Comparison of ENCODE assay signal across 15 cellular contexts in genomic region chr3:151879684-151880282, GRCh38. TPM values are rescaled to one million over a fixed set of nuclear protein-coding genes. Genes with fewer than 3 reads are reported as not detected.
DNase-seq lines count a peak whose midpoint lies in the region; ATAC-seq and TF ChIP-seq lines count a peak whose summit lies in the region.
"Had no signal": no experiment of that assay in that cellular context is flagged by ENCODE, and none has a peak within 500 bp of the region (broad histone marks: within the 10 kb centered on the region; RNA-seq: fewer than 3 reads in every experiment).

No MANE protein-coding gene starts in this region.

- no peak overlapping the region for H2AFZ ChIP-seq in Karpas-422 (ENCODE audit: low read length)

- peak overlapping the region; percentile 23; the same call in 1 of the 2 replicates for H3K4me3 ChIP-seq in SK-N-MC
- no peak overlapping the region for H3K4me3 ChIP-seq in Karpas-422 (ENCODE audit: low read length)

- peak; percentile 40 for ATAC-seq in GM18909 (IDR thresholded peaks at IDR 0.05; ENCODE audit: poor library complexity, unreplicated experiment)
- peak; percentile 61 for ATAC-seq in HG02870 (IDR thresholded peaks at IDR 0.05; ENCODE audit: unreplicated experiment)
- ATAC-seq in esophagus mucosa: no peak

- no peak overlapping the region for H3K9ac ChIP-seq in SK-N-MC (ENCODE audit: insufficient read length)
- no peak overlapping the region for H3K9ac ChIP-seq in Karpas-422 (ENCODE audit: low read length)

- H3K9me2 ChIP-seq in Karpas-422 (replicated peaks; ENCODE audit: insufficient read depth, low read length): no peaks in the 10 kb centered on the region

- H3K9me3 ChIP-seq in SK-N-MC (ENCODE audit: low read depth, low read length): peaks cover 3% of the 10 kb centered on the region; the same call in 1 of the 2 replicates
- H3K9me3 ChIP-seq in Karpas-422 (ENCODE audit: low read length): no peaks in the 10 kb centered on the region

- H4K20me1 ChIP-seq in Karpas-422 (ENCODE audit: insufficient read depth, low read depth, low read length): no peaks in the 10 kb centered on the region

- H3K4me2 ChIP-seq in Karpas-422 (ENCODE audit: low read depth, low read length, poor library complexity, severe bottlenecking): no peak overlapping the region

- CTCF ChIA-PET in HEK293T (lab: Yijun Ruan, JAX): no interaction called here

- H3K27me3 ChIP-seq in Karpas-422 (ENCODE audit: low read length): no peaks in the 10 kb centered on the region; the same call in 1 of the 2 replicates

- H3K4me1 ChIP-seq in Karpas-422 (ENCODE audit: low read length): no peaks in the 10 kb centered on the region

- peak overlapping the region; percentile 52 for H3K27ac ChIP-seq in SK-N-MC
- no peak overlapping the region for H3K27ac ChIP-seq in Karpas-422 (ENCODE audit: low read length)

- H3K79me2 ChIP-seq in Karpas-422 (ENCODE audit: low read length): no peaks in the 10 kb centered on the region

- no peak for DNase-seq in SK-N-MC (ENCODE audit: low read depth, low spot score)
- peak; percentile 37 for DNase-seq in pons (ENCODE audit: low spot score)
- no peak for DNase-seq in Karpas-422
- no peak for DNase-seq in COLO668 (lab: John Stamatoyannopoulos, UW; ENCODE audit: unreplicated experiment)
- DNase-seq in HEK293T (ENCODE audit: extremely low spot score): no peak
- DNase-seq: activated CD4-positive, alpha-beta T cell treated with anti-CD3 and anti-CD28 coated beads, Interleukin-2, amount 10 ng/mL, durations not matched to agents 7 days and 5 days; activated naive CD4-positive, alpha-beta T cell treated with anti-CD3 and anti-CD28 coated beads, Interleukin-2, amount 50 U/mL, for 16 hours; DMS 273 treated with DMSO at 0.1 percent for 48 hours; NCI-H187; SHP77; stimulated activated naive CD4-positive, alpha-beta T cell treated with Interleukin-2 at 50 U/mL for 16 hours had no signal

- H3K36me3 ChIP-seq in SK-N-MC (ENCODE audit: insufficient read depth, low read length) (no peaks in the 10 kb centered on the region), Karpas-422 (ENCODE audit: insufficient read depth, low read length) (no peaks in the 10 kb centered on the region)

- POLR2A ChIA-PET in HEK293T (lab: Yijun Ruan, JAX): no interaction called here

TF ChIP-seq in HEK293T, 16 proteins besides CTCF, POLR2A, EP300 and RAD21:
- no peak for TF ChIP-seq HDGF (IDR thresholded peaks at IDR 0.05; ENCODE audit: borderline replicate concordance)
TF ChIP-seq in HEK293T: peak in this region for 0.

RNA-seq across cellular contexts. Expression of gene SUCNR1, which starts 6.3 kb away (rescaled TPM):
- total RNA-seq in Karpas-422 (2014; rRNA removed; shearing (Covaris generic); ENCODE audit: low replicate concordance): not detected in 2 replicates
- not detected for total RNA-seq in esophagus mucosa
- total RNA-seq: activated CD4-positive, alpha-beta T cell treated with anti-CD3 and anti-CD28 coated beads, Interleukin-2, amount 10 ng/mL, durations not matched to agents 7 days and 5 days; myocyte had no signal
